In the genomic region with DNA sequence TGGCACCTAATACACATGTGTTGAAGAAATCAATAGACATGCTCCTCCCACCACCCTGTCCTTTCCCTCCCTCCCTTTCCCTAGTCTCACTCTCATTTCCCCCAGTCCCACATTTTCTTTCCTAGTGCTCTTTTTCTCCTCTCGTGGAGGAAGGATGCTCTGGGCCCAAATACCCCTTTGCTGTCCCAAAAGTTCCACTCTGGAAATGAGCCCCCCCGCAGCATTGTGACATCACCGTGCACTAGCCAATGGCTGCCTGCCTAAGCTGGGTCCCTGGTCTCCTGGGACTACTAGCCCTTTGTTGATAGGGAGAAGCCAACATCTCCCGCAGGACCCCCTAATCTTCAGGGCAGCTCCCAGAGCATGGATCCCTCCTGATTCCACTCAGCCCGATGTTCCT, we compare ENCODE assay signal across 14 cellular contexts. TPM values are rescaled to one million over a fixed set of nuclear protein-coding genes. Genes with fewer than 3 reads are reported as not detected.
DNase-seq lines count a peak whose midpoint lies in the region; FAIRE-seq and TF ChIP-seq lines count a peak whose summit lies in the region.
"Had no signal": no experiment of that assay in that cellular context is flagged by ENCODE, and none has a peak within 500 bp of the region (broad histone marks: within the 10 kb centered on the region; RNA-seq: fewer than 3 reads in every experiment).

A gene with protein sequence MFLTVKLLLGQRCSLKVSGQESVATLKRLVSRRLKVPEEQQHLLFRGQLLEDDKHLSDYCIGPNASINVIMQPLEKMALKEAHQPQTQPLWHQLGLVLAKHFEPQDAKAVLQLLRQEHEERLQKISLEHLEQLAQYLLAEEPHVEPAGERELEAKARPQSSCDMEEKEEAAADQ (plus strand): TSS at position 301 of the 400 bp plus-strand sequence. CDS start 92 bp downstream, at position 393.

- H3K36me3 ChIP-seq in BJ (ENCODE audit: control insufficient read depth, insufficient read depth, low read length) (no peaks in the 10 kb centered on the region; the same call in 1 of the 2 replicates), HEK293 (ENCODE audit: control insufficient read depth in 2 of 2, insufficient read depth in 1 of 2, low read length in 2 of 2) (no peaks in the 10 kb centered on the region), thymus (ENCODE audit: control insufficient read depth, insufficient read depth) (no peaks in the 10 kb centered on the region), small intestine (ENCODE audit: control insufficient read depth in 2 of 2, insufficient read depth in 2 of 2, low read length in 2 of 2) (no peaks in the 10 kb centered on the region)
- H3K36me3 ChIP-seq: BLaER1 had no signal

- FAIRE-seq in small intestine (lab: Jason Lieb, UNC): no peak
- FAIRE-seq: A549 had no signal

- H3K4me3 Mint-ChIP-seq in mesothelial cell of epicardium: no peak within 1 kb of the TSS
- H3K4me3 Mint-ChIP-seq: CD8-positive, alpha-beta memory T cell; GM23338 had no signal

- no peak within 1 kb of the TSS for H3K27ac Mint-ChIP-seq in mesothelial cell of epicardium
- H3K27ac Mint-ChIP-seq: GM23338 had no signal

- no peak within 1 kb of the TSS for H3K27ac ChIP-seq in HEK293 (ENCODE audit: extremely low read depth, low read depth, low read length)
- peak within 1 kb of the TSS; percentile 10 for H3K27ac ChIP-seq in thymus (ENCODE audit: low read depth)
- no peak within 1 kb of the TSS for H3K27ac ChIP-seq in small intestine (ENCODE audit: low read depth in 1 of 2, low read length in 1 of 2)
- no peak within 1 kb of the TSS for H3K27ac ChIP-seq in substantia nigra (ENCODE audit: low read depth, low read length, poor library complexity, severe bottlenecking)
- H3K27ac ChIP-seq: A549, BLaER1 had no signal

- CTCF ChIA-PET in BJ (lab: Yijun Ruan, JAX) (interaction anchor here (0.9 to 3.1 kb wide), 7 partner anchors 7 to 82 kb away, joined by 3 to 15 read pairs (median 5); no protein-coding TSS in a partner anchor), HEK293 (lab: Yijun Ruan, JAX) (interaction anchor here (6.6 kb wide), 1 partner anchor 60 kb away, joined by 63 read pairs; no protein-coding TSS in a partner anchor)

- H3K9me3 ChIP-seq in HEK293 (ENCODE audit: control insufficient read depth, insufficient read depth, low read depth, low read length) (no peaks in the 10 kb centered on the region), thymus (ENCODE audit: control insufficient read depth) (no peaks in the 10 kb centered on the region), small intestine (ENCODE audit: control insufficient read depth, low read depth) (no peaks in the 10 kb centered on the region)
- H3K9me3 ChIP-seq: A549, BLaER1, Caco-2 had no signal

- peaks cover 10% of the 10 kb centered on the region for H3K36me3 Mint-ChIP-seq in mesothelial cell of epicardium
- H3K36me3 Mint-ChIP-seq: CD8-positive, alpha-beta memory T cell had no signal

- H3K9me3 Mint-ChIP-seq in mesothelial cell of epicardium: no peaks in the 10 kb centered on the region
- H3K9me3 Mint-ChIP-seq: CD8-positive, alpha-beta memory T cell; GM23338 had no signal

- 85% methylated on average over 5 of the region's 5 CpGs for WGBS in thymus
- 80 to 84% (median 82%) methylated on average over 5 of the region's 5 CpGs for WGBS in small intestine, 3 donors

- H3K27me3 ChIP-seq in BJ (ENCODE audit: control insufficient read depth, insufficient read depth, low read length): peaks cover 4% of the 10 kb centered on the region; the same call in 1 of the 2 replicates
- no peaks in the 10 kb centered on the region for H3K27me3 ChIP-seq in thymus (ENCODE audit: control insufficient read depth, insufficient read depth)
- H3K27me3 ChIP-seq in small intestine (ENCODE audit: control insufficient read depth in 2 of 2, insufficient read depth in 2 of 2, low read length in 2 of 2): peaks cover 0 to 5% of the 10 kb centered on the region in 2 donors
- H3K27me3 ChIP-seq: BLaER1 had no signal

- no peak for TF ChIP-seq CTCF in BJ (IDR thresholded peaks at IDR 0.05; ENCODE audit: insufficient read depth, low read depth, low read length)
- TF ChIP-seq CTCF in HEK293 (tag by site-specific recombination; IDR thresholded peaks at IDR 0.05): no peak
- TF ChIP-seq CTCF in mesothelial cell of epicardium (IDR thresholded peaks at IDR 0.05; ENCODE audit: unreplicated experiment): no peak

- H3K4me3 ChIP-seq in BJ (ENCODE audit: low read depth, low read length) (no peak within 1 kb of the TSS), HEK293 (ENCODE audit: low read depth, low read length) (no peak within 1 kb of the TSS), thymus (ENCODE audit: low read length) (no peak within 1 kb of the TSS), small intestine (ENCODE audit: low read depth in 1 of 2, low read length in 2 of 2) (no peak within 1 kb of the TSS)
- H3K4me3 ChIP-seq: A549, BLaER1, GM23338 had no signal

- H3K4me1 ChIP-seq in HEK293 (ENCODE audit: control insufficient read depth, insufficient read depth, low read length) (no peaks in the 10 kb centered on the region), thymus (ENCODE audit: control insufficient read depth, insufficient read depth, low read length) (no peaks in the 10 kb centered on the region), small intestine (ENCODE audit: control insufficient read depth in 2 of 2, insufficient read depth in 1 of 2, low read depth in 1 of 2, low read length in 1 of 2) (no peaks in the 10 kb centered on the region)
- H3K4me1 ChIP-seq: A549, BLaER1, Caco-2 had no signal

- H3K27me3 Mint-ChIP-seq in mesothelial cell of epicardium (ENCODE audit: low read depth): no peaks in the 10 kb centered on the region

- POLR2A ChIA-PET in BJ (lab: Charles Lee) (no interaction called here), HEK293 (lab: Yijun Ruan, JAX) (no interaction called here)

- no peak for DNase-seq in BJ (ENCODE audit: low read depth)
- DNase-seq in mesothelial cell of epicardium (ENCODE audit: low spot score in 2 of 2, unreplicated experiment in 2 of 2): no peak
- DNase-seq in small intestine: no peak
- DNase-seq in substantia nigra (lab: John Stamatoyannopoulos, UW): no peak
- DNase-seq: Caco-2; CD8-positive, alpha-beta memory T cell; GF-D8; H7 had no signal

- peaks cover 41% of the 10 kb centered on the region for H3K4me1 Mint-ChIP-seq in mesothelial cell of epicardium
- H3K4me1 Mint-ChIP-seq: CD8-positive, alpha-beta memory T cell; GM23338 had no signal

TF ChIP-seq in HEK293, 187 proteins besides CTCF, POLR2A, EP300 and RAD21:
- TF ChIP-seq PRDM1 (tag by site-specific recombination; IDR thresholded peaks at IDR 0.05) (peak; percentile 57; the same call in 1 of the 2 replicates), ZNF658 (tag by site-specific recombination; IDR thresholded peaks at IDR 0.05) (no peak)
- TF ChIP-seq, protein P1, sequence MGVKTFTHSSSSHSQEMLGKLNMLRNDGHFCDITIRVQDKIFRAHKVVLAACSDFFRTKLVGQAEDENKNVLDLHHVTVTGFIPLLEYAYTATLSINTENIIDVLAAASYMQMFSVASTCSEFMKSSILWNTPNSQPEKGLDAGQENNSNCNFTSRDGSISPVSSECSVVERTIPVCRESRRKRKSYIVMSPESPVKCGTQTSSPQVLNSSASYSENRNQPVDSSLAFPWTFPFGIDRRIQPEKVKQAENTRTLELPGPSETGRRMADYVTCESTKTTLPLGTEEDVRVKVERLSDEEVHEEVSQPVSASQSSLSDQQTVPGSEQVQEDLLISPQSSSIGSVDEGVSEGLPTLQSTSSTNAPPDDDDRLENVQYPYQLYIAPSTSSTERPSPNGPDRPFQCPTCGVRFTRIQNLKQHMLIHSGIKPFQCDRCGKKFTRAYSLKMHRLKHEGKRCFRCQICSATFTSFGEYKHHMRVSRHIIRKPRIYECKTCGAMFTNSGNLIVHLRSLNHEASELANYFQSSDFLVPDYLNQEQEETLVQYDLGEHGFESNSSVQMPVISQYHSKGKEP (tag by site-specific recombination; IDR thresholded peaks at IDR 0.05): no peak

RNA-seq across cellular contexts. Expression of the gene that starts here (rescaled TPM):
- polyA plus RNA-seq in BJ (2011; rRNA removed): 22.9 and 34.8 TPM in 2 replicates
- polyA minus RNA-seq in BJ (2011; rRNA and poly(A)+ RNA removed): 16.0 and 21.8 TPM in 2 replicates
- 10.2 to 11.7 TPM (median 10.7 TPM) in 3 replicates for total RNA-seq in mesothelial cell of epicardium
- polyA plus RNA-seq in thymus: 0.11 TPM
- polyA plus RNA-seq in small intestine: not detected
- total RNA-seq: Caco-2; CD8-positive, alpha-beta memory T cell; GM23338; H7; HT-29 had no signal
- polyA plus RNA-seq: A549; CD8-positive, alpha-beta memory T cell; GM23338 had no signal

Comparison
In these comparisons a context has a peak if more than half of its experiments do, and no peak if none do; other contexts are left out.
1. RNA of the gene that starts here (polyA plus RNA-seq): 22.9 to 34.8 TPM in BJ; 0.11 TPM in thymus (single experiment) and not detected in small intestine; every median in the first group is over 10 times any median in the second.